8 cellular contexts compared by ENCODE assay signal in genomic region chr15:69573278-69573677, GRCh38.
DNase-seq lines count a peak whose midpoint lies in the region; ATAC-seq, FAIRE-seq and TF ChIP-seq lines count a peak whose summit lies in the region.
"Not testable (repeated sequence)": the region's sequence is repeated elsewhere in the genome, so short reads cannot be mapped to it uniquely, and the experiment has no call there.

No MANE protein-coding gene starts in this region.

- not testable (repeated sequence) for H3K27me3 Mint-ChIP-seq in T-helper 17 cell; activated CD4-positive, alpha-beta T cell treated with anti-CD3 and anti-CD28 coated beads for 36 hours; activated CD8-positive, alpha-beta T cell treated with anti-CD3 and anti-CD28 coated beads for 36 hours; stimulated activated naive CD8-positive, alpha-beta T cell treated with anti-CD3 and anti-CD28 coated beads, Interleukin-15, Interleukin-2, amounts not matched to agents 100 ng/mL and 50 ng/mL, for 24 hours
- H3K27me3 Mint-ChIP-seq in astrocyte (ENCODE audit: low read depth, unreplicated experiment): peaks cover 50% of the 10 kb centered on the region
- H3K27me3 Mint-ChIP-seq in memory B cell: peaks cover 11% of the 10 kb centered on the region

- H3K36me3 Mint-ChIP-seq in T-helper 17 cell (ENCODE audit: low read depth); activated CD4-positive, alpha-beta T cell treated with anti-CD3 and anti-CD28 coated beads for 36 hours (ENCODE audit: low read depth); activated CD8-positive, alpha-beta T cell treated with anti-CD3 and anti-CD28 coated beads for 36 hours (ENCODE audit: low read depth); activated naive CD4-positive, alpha-beta T cell treated with anti-CD3 and anti-CD28 coated beads, Interleukin-2, amount 50 U/mL, for 72 hours; astrocyte (ENCODE audit: low read depth, unreplicated experiment); memory B cell; stimulated activated naive CD8-positive, alpha-beta T cell treated with anti-CD3 and anti-CD28 coated beads, Interleukin-15, Interleukin-2, amounts not matched to agents 100 ng/mL and 50 ng/mL, for 24 hours (ENCODE audit: low read depth): not testable (repeated sequence)

- not testable (repeated sequence) for H3K36me3 ChIP-seq in HEK293 (ENCODE audit: control insufficient read depth in 2 of 2, insufficient read depth in 1 of 2, low read length in 2 of 2); astrocyte (ENCODE audit: insufficient read depth, low read length)

- not testable (repeated sequence) for H3K27ac ChIP-seq in HEK293 (ENCODE audit: extremely low read depth, low read depth, low read length); astrocyte (ENCODE audit: low read depth, low read length)

- not testable (repeated sequence) for H3K9me3 Mint-ChIP-seq in activated CD4-positive, alpha-beta T cell treated with anti-CD3 and anti-CD28 coated beads for 36 hours (ENCODE audit: low read depth); activated CD8-positive, alpha-beta T cell treated with anti-CD3 and anti-CD28 coated beads for 36 hours; activated naive CD4-positive, alpha-beta T cell treated with anti-CD3 and anti-CD28 coated beads, Interleukin-2, amount 50 U/mL, for 72 hours; astrocyte (ENCODE audit: unreplicated experiment); memory B cell; stimulated activated naive CD8-positive, alpha-beta T cell treated with anti-CD3 and anti-CD28 coated beads, Interleukin-15, Interleukin-2, amounts not matched to agents 100 ng/mL and 50 ng/mL, for 24 hours

- not testable (repeated sequence) for ATAC-seq in T-helper 17 cell; activated CD4-positive, alpha-beta T cell treated with anti-CD3 and anti-CD28 coated beads for 36 hours; activated CD8-positive, alpha-beta T cell treated with anti-CD3 and anti-CD28 coated beads for 36 hours; activated naive CD4-positive, alpha-beta T cell treated with anti-CD3 and anti-CD28 coated beads, Interleukin-2, amount 50 U/mL, for 72 hours; memory B cell (ENCODE audit: low read depth)

- peaks cover 12% of the 10 kb centered on the region for H3K27me3 ChIP-seq in astrocyte (ENCODE audit: insufficient read depth, low read length)

- H3K27ac Mint-ChIP-seq in T-helper 17 cell: peak overlapping the region; percentile 75
- peak overlapping the region; percentile 83 for H3K27ac Mint-ChIP-seq in activated CD4-positive, alpha-beta T cell treated with anti-CD3 and anti-CD28 coated beads for 36 hours
- peak overlapping the region; percentile 30 for H3K27ac Mint-ChIP-seq in activated CD8-positive, alpha-beta T cell treated with anti-CD3 and anti-CD28 coated beads for 36 hours
- peak overlapping the region; percentile 65 to 84 for H3K27ac Mint-ChIP-seq in activated naive CD4-positive, alpha-beta T cell treated with anti-CD3 and anti-CD28 coated beads, Interleukin-2, amount 50 U/mL, for 72 hours
- H3K27ac Mint-ChIP-seq in astrocyte (ENCODE audit: unreplicated experiment): not testable (repeated sequence)
- peak overlapping the region; percentile 10 for H3K27ac Mint-ChIP-seq in memory B cell
- peak overlapping the region; percentile 11 for H3K27ac Mint-ChIP-seq in stimulated activated naive CD8-positive, alpha-beta T cell treated with anti-CD3 and anti-CD28 coated beads, Interleukin-15, Interleukin-2, amounts not matched to agents 100 ng/mL and 50 ng/mL, for 24 hours

- H3K79me2 ChIP-seq in astrocyte (ENCODE audit: insufficient read depth, low read length): not testable (repeated sequence)

- FAIRE-seq in astrocyte (lab: Jason Lieb, UNC): not testable (repeated sequence)

- DNase-seq in T-helper 17 cell; activated CD4-positive, alpha-beta T cell treated with anti-CD3 and anti-CD28 coated beads for 36 hours; activated CD8-positive, alpha-beta T cell treated with anti-CD3 and anti-CD28 coated beads for 36 hours; activated naive CD4-positive, alpha-beta T cell treated with anti-CD3 and anti-CD28 coated beads, Interleukin-2, amount 50 U/mL, for 72 hours (ENCODE audit: low spot score in 2 of 2); astrocyte (ENCODE audit: low read depth); memory B cell (ENCODE audit: low spot score in 2 of 2): not testable (repeated sequence)

- POLR2A ChIA-PET in HEK293 (lab: Yijun Ruan, JAX); activated CD8-positive, alpha-beta T cell treated with anti-CD3 and anti-CD28 coated beads for 36 hours (lab: Charles Lee): not testable (repeated sequence)
- POLR2A ChIA-PET in activated CD4-positive, alpha-beta T cell treated with anti-CD3 and anti-CD28 coated beads for 36 hours (lab: Charles Lee): interaction anchor here (0.6 kb wide), 1 partner anchor 983 kb away, joined by 3 read pairs; no protein-coding TSS in a partner anchor

- H4K20me1 ChIP-seq in astrocyte (ENCODE audit: insufficient read depth, low read length): not testable (repeated sequence)

- not testable (repeated sequence) for H3K4me1 ChIP-seq in HEK293 (ENCODE audit: control insufficient read depth, insufficient read depth, low read length)
- peaks cover 21% of the 10 kb centered on the region for H3K4me1 ChIP-seq in astrocyte (ENCODE audit: insufficient read depth, low read length)

- peak overlapping the region; percentile 20 for H3K4me2 ChIP-seq in astrocyte (ENCODE audit: low read length)

- H3K9ac ChIP-seq in astrocyte (ENCODE audit: low read length): not testable (repeated sequence)

- not testable (repeated sequence) for TF ChIP-seq CTCF in HEK293 (tag by site-specific recombination; IDR thresholded peaks at IDR 0.05); activated CD8-positive, alpha-beta T cell treated with anti-CD3 and anti-CD28 coated beads for 36 hours (IDR thresholded peaks at IDR 0.05); astrocyte (IDR thresholded peaks at IDR 0.05; ENCODE audit: insufficient read depth, low read depth, low read length)

- not testable (repeated sequence) for H3K9me3 ChIP-seq in HEK293 (ENCODE audit: control insufficient read depth, insufficient read depth, low read depth, low read length); T-helper 17 cell (ENCODE audit: control insufficient read depth, low read length, poor library complexity, severe bottlenecking); astrocyte (ENCODE audit: insufficient read depth, low read depth, low read length)

- intact Hi-C loops in activated CD4-positive, alpha-beta T cell treated with anti-CD3 and anti-CD28 coated beads for 36 hours (cut with DNase I, micrococcal nuclease): loop anchor here (5.0 to 10.0 kb wide), 3 partner anchors 142 to 684 kb away; partner anchors contain the start of gene TLE3 (in 1 of the 2)
- intact Hi-C loops in activated CD8-positive, alpha-beta T cell treated with anti-CD3 and anti-CD28 coated beads for 36 hours (cut with micrococcal nuclease): loop anchor here (10.0 kb wide), 4 partner anchors 152 to 892 kb away; partner anchors contain the start of gene TLE3

- H3K4me1 Mint-ChIP-seq in T-helper 17 cell: peaks cover 27% of the 10 kb centered on the region
- peaks cover 37% of the 10 kb centered on the region for H3K4me1 Mint-ChIP-seq in activated CD4-positive, alpha-beta T cell treated with anti-CD3 and anti-CD28 coated beads for 36 hours
- H3K4me1 Mint-ChIP-seq in activated CD8-positive, alpha-beta T cell treated with anti-CD3 and anti-CD28 coated beads for 36 hours (ENCODE audit: low read depth): peaks cover 32% of the 10 kb centered on the region
- H3K4me1 Mint-ChIP-seq in astrocyte (ENCODE audit: low read depth, unreplicated experiment): peaks cover 18% of the 10 kb centered on the region
- H3K4me1 Mint-ChIP-seq in memory B cell: peaks cover 20% of the 10 kb centered on the region
- peaks cover 28% of the 10 kb centered on the region for H3K4me1 Mint-ChIP-seq in stimulated activated naive CD8-positive, alpha-beta T cell treated with anti-CD3 and anti-CD28 coated beads, Interleukin-15, Interleukin-2, amounts not matched to agents 100 ng/mL and 50 ng/mL, for 24 hours (ENCODE audit: low read depth)

- CTCF ChIA-PET in HEK293 (lab: Yijun Ruan, JAX): interaction anchor here (0.6 to 1.4 kb wide), 4 partner anchors 12 to 96 kb away, joined by 3 to 11 read pairs (median 3); no protein-coding TSS in a partner anchor
- CTCF ChIA-PET in activated CD4-positive, alpha-beta T cell treated with anti-CD3 and anti-CD28 coated beads for 36 hours (lab: Charles Lee): interaction anchor here (0.6 to 1.1 kb wide), 3 partner anchors 134 to 485 kb away, joined by 3 read pairs; no protein-coding TSS in a partner anchor
- CTCF ChIA-PET in activated CD8-positive, alpha-beta T cell treated with anti-CD3 and anti-CD28 coated beads for 36 hours (lab: Charles Lee): interaction anchor here (1.0 to 1.7 kb wide), 3 partner anchors 51 to 894 kb away, joined by 3 to 5 read pairs (median 5); no protein-coding TSS in a partner anchor

- not testable (repeated sequence) for H2AFZ ChIP-seq in astrocyte (ENCODE audit: low read depth, low read length)

- H3K4me3 ChIP-seq in HEK293 (ENCODE audit: low read depth, low read length); astrocyte (ENCODE audit: insufficient read depth, low read depth, low read length): not testable (repeated sequence)

- H3K4me3 Mint-ChIP-seq in T-helper 17 cell: peak overlapping the region; percentile 39
- H3K4me3 Mint-ChIP-seq in activated CD4-positive, alpha-beta T cell treated with anti-CD3 and anti-CD28 coated beads for 36 hours; activated CD8-positive, alpha-beta T cell treated with anti-CD3 and anti-CD28 coated beads for 36 hours; astrocyte (ENCODE audit: unreplicated experiment); memory B cell; stimulated activated naive CD8-positive, alpha-beta T cell treated with anti-CD3 and anti-CD28 coated beads, Interleukin-15, Interleukin-2, amounts not matched to agents 100 ng/mL and 50 ng/mL, for 24 hours: not testable (repeated sequence)

TF ChIP-seq in HEK293, 187 proteins besides CTCF, POLR2A, EP300 and RAD21:
- TF ChIP-seq ZNF768 (tag by site-specific recombination; IDR thresholded peaks at IDR 0.05): peak; percentile 70; the same call in 1 of the 2 replicates
